In the genomic region with DNA sequence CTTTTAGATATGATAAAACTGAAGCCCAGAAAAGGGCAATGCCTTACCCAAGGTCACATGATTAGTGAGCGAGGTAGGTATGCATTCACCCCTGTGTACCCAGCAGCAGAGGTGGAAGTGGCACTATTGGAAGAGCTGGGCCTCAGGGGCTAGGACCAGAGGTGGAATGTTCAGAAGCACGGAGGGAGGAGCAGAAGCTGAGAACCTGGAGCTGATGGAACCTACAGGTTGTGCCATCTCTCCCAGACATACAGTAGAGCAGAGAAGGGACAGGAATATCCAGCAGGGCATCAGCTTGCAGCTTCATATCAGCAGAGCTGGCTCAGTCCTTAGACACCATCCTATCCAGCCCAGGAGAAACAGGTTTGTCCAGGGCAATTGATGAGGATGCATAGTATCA, we compare ENCODE assay signal across 18 cellular contexts. TPM values are rescaled to one million over a fixed set of nuclear protein-coding genes. Genes with fewer than 3 reads are reported as not detected.
DNase-seq lines count a peak whose midpoint lies in the region; ATAC-seq and TF ChIP-seq lines count a peak whose summit lies in the region.
"Had no signal": no experiment of that assay in that cellular context is flagged by ENCODE, and none has a peak within 500 bp of the region (broad histone marks: within the 10 kb centered on the region; RNA-seq: fewer than 3 reads in every experiment).

No MANE protein-coding gene starts in this region.

- dilution Hi-C loops in IMR-90 (cut with HindIII; ENCODE audit: low sequenced_read_pairs, unreplicated experiment), result no loop called here

- H2AK9ac ChIP-seq in IMR-90 (replicated peaks; ENCODE audit: low read depth, low read length, poor library complexity), result peak overlapping the region; percentile 76

- H3K4ac ChIP-seq in IMR-90 (ENCODE audit: low read depth, low read length), result peak overlapping the region; percentile 99

- no peaks in the 10 kb centered on the region for H3K9me3 ChIP-seq in CD4-positive, CD25-positive, alpha-beta regulatory T cell (ENCODE audit: control insufficient read depth in 2 of 2, low read length in 2 of 2)
- H3K9me3 ChIP-seq in IMR-90 (ENCODE audit: control insufficient read depth, insufficient read depth, low read length) (no peaks in the 10 kb centered on the region), osteoblast (ENCODE audit: low read depth, low read length) (no peaks in the 10 kb centered on the region)
- H3K9me3 ChIP-seq: body of pancreas, lower lobe of right lung, right lobe of liver, SK-N-SH had no signal

- no TSS peak for BruUV-seq in IMR-90 (replicated peaks; lab: Mats Ljungman, UMichigan)

- H3K27ac Mint-ChIP-seq in CD4-positive, CD25-positive, alpha-beta regulatory T cell, result peak overlapping the region; percentile 13 to 97 (median 84)
- H3K27ac Mint-ChIP-seq: activated CD8-positive, alpha-beta T cell treated with anti-CD3 and anti-CD28 coated beads for 36 hours had no signal

- WGBS in IMR-90 (ENCODE audit: extremely low coverage in 2 of 2, insufficient read length in 1 of 2), 2 experiments, result no CpG with 5 or more reads among the region's 2 CpGs

- no peaks in the 10 kb centered on the region for H3K27me3 Mint-ChIP-seq in CD4-positive, CD25-positive, alpha-beta regulatory T cell
- H3K27me3 Mint-ChIP-seq: activated CD8-positive, alpha-beta T cell treated with anti-CD3 and anti-CD28 coated beads for 36 hours had no signal

- POLR2A ChIA-PET in IMR-90 (lab: Charles Lee; ENCODE audit: unreplicated experiment), result interaction anchor here (1.1 kb wide), 1 partner anchor 13 kb away, joined by 4 read pairs; no protein-coding TSS in a partner anchor

- peak overlapping the region; percentile 91 to 99; a peak in 3 of 4 replicates for H4K8ac ChIP-seq in IMR-90 (ENCODE audit: low read depth in 2 of 2, low read length in 2 of 2)

- peak overlapping the region; percentile 99 for H2BK20ac ChIP-seq in IMR-90 (ENCODE audit: low read depth, low read length)

- no peaks in the 10 kb centered on the region for H3K27me3 ChIP-seq in CD4-positive, CD25-positive, alpha-beta regulatory T cell (ENCODE audit: control insufficient read depth, insufficient read depth, low read length)
- no peaks in the 10 kb centered on the region for H3K27me3 ChIP-seq in IMR-90 (ENCODE audit: control insufficient read depth, insufficient read depth, low read length)
- no peaks in the 10 kb centered on the region for H3K27me3 ChIP-seq in osteoblast (ENCODE audit: insufficient read depth, low read length)
- H3K27me3 ChIP-seq: body of pancreas, right lobe of liver had no signal

- no peak overlapping the region for H3K4me3 ChIP-seq in CD4-positive, CD25-positive, alpha-beta regulatory T cell (ENCODE audit: low read depth, low read length)
- H3K4me3 ChIP-seq in IMR-90 (ENCODE audit: insufficient read depth, low read depth, low read length), result no peak overlapping the region
- H3K4me3 ChIP-seq in osteoblast (ENCODE audit: insufficient read depth, low read length), result no peak overlapping the region
- H3K4me3 ChIP-seq: body of pancreas, lower lobe of right lung, right lobe of liver had no signal

- peak overlapping the region; percentile 88; the same call in 1 of the 2 replicates for H3K56ac ChIP-seq in IMR-90 (ENCODE audit: extremely low read depth, insufficient read depth, low read length)

- peaks cover 35% of the 10 kb centered on the region for H3K9me1 ChIP-seq in IMR-90 (ENCODE audit: insufficient read depth, low read length)

- H3K79me2 ChIP-seq in osteoblast (ENCODE audit: insufficient read depth, low read length), result no peaks in the 10 kb centered on the region

- H4K20me1 ChIP-seq in IMR-90 (ENCODE audit: insufficient read depth, low read length), result no peaks in the 10 kb centered on the region
- no peaks in the 10 kb centered on the region for H4K20me1 ChIP-seq in osteoblast (ENCODE audit: insufficient read depth, low read length)

- no peak for ATAC-seq in CD4-positive, CD25-positive, alpha-beta regulatory T cell (ENCODE audit: low read depth in 2 of 2)
- ATAC-seq in IMR-90 (ENCODE audit: low read depth) (no peak), GM19023 (IDR thresholded peaks at IDR 0.05; ENCODE audit: unreplicated experiment) (no peak)
- ATAC-seq: activated CD8-positive, alpha-beta T cell treated with anti-CD3 and anti-CD28 coated beads for 36 hours; HCT116 had no signal

- peak overlapping the region; percentile 97 for H2BK120ac ChIP-seq in IMR-90 (ENCODE audit: low read depth, low read length)

- peaks cover 44% of the 10 kb centered on the region for H3K4me1 ChIP-seq in CD4-positive, CD25-positive, alpha-beta regulatory T cell (ENCODE audit: control insufficient read depth, insufficient read depth, low read length, poor library complexity, severe bottlenecking)
- peaks cover 42% of the 10 kb centered on the region for H3K4me1 ChIP-seq in IMR-90 (ENCODE audit: control insufficient read depth, insufficient read depth, low read length)
- H3K4me1 ChIP-seq in osteoblast (ENCODE audit: insufficient read depth, low read length), result peaks cover 37% of the 10 kb centered on the region
- H3K4me1 ChIP-seq: body of pancreas had no signal

- H4K91ac ChIP-seq in IMR-90 (ENCODE audit: insufficient read depth, low read depth, low read length), result peak overlapping the region; percentile 97

- H3K79me1 ChIP-seq in IMR-90 (ENCODE audit: low read depth in 1 of 2, low read length in 2 of 2), result peaks cover 0 to 28% of the 10 kb centered on the region in 2 experiments; a peak in 2 of 4 replicates

- peak overlapping the region; percentile 96 for H3K14ac ChIP-seq in IMR-90 (replicated peaks; ENCODE audit: low read depth, low read length)

- H3K4me3 Mint-ChIP-seq in CD4-positive, CD25-positive, alpha-beta regulatory T cell, result no peak overlapping the region
- H3K4me3 Mint-ChIP-seq: activated CD8-positive, alpha-beta T cell treated with anti-CD3 and anti-CD28 coated beads for 36 hours had no signal

- H3K27ac ChIP-seq in CD4-positive, CD25-positive, alpha-beta regulatory T cell (ENCODE audit: insufficient read depth, low read length, poor library complexity, severe bottlenecking), result no peak overlapping the region
- H3K27ac ChIP-seq in IMR-90 (ENCODE audit: insufficient read depth, low read length) (peak overlapping the region; percentile 88; the same call in 1 of the 2 replicates), caudate nucleus (ENCODE audit: low read depth, low read length) (peak overlapping the region; percentile 44), osteoblast (ENCODE audit: low read depth, low read length) (peak overlapping the region; percentile 68)

- H2BK15ac ChIP-seq in IMR-90 (ENCODE audit: low read depth, low read length), result peak overlapping the region; percentile 100; the same call in 2 of the 3 replicates

- H2AFZ ChIP-seq in IMR-90 (replicated peaks; ENCODE audit: low read length, poor library complexity), result peak overlapping the region; percentile 87
- no peak overlapping the region for H2AFZ ChIP-seq in osteoblast (ENCODE audit: low read length)

- no peak overlapping the region for H3K9ac ChIP-seq in IMR-90 (ENCODE audit: low read depth, low read length)
- H3K9ac ChIP-seq: SK-N-SH had no signal

- no peaks in the 10 kb centered on the region for H3K36me3 ChIP-seq in CD4-positive, CD25-positive, alpha-beta regulatory T cell (ENCODE audit: control insufficient read depth, insufficient read depth, low read length)
- H3K36me3 ChIP-seq in IMR-90 (ENCODE audit: control insufficient read depth, insufficient read depth, low read length) (no peaks in the 10 kb centered on the region), osteoblast (ENCODE audit: insufficient read depth, low read length) (no peaks in the 10 kb centered on the region)
- H3K36me3 ChIP-seq: lower lobe of right lung, right lobe of liver had no signal

- no peaks in the 10 kb centered on the region for H3K36me3 Mint-ChIP-seq in CD4-positive, CD25-positive, alpha-beta regulatory T cell

- no peak for DNase-seq in CD4-positive, CD25-positive, alpha-beta regulatory T cell
- DNase-seq in IMR-90, result no peak
- no peak for DNase-seq in caudate nucleus (lab: John Stamatoyannopoulos, UW)
- no peak for DNase-seq in osteoblast (ENCODE audit: insufficient read length, low spot score, missing footprints)
- DNase-seq in activated gamma-delta T cell treated with Interleukin-2 at 50 U/mL for 16 hours, result no peak
- DNase-seq in HK-2 (ENCODE audit: unreplicated experiment), result no peak
- DNase-seq: body of pancreas; DMS79 treated with DMSO at 0.1 percent for 48 hours; effector memory CD4-positive, alpha-beta T cell; NCI-H1417 treated with DMSO at 0.1 percent for 48 hours; NCI-H446 treated with DMSO at 0.1 percent for 48 hours; stimulated activated CD4-positive, alpha-beta T cell treated with anti-CD3 and anti-CD28 coated beads, Interleukin-2, amount 100 ng/mL, for 48 hours had no signal

- peak overlapping the region; percentile 88 for H4K5ac ChIP-seq in IMR-90 (ENCODE audit: low read depth, low read length)

- peak overlapping the region; percentile 96 for H2BK5ac ChIP-seq in IMR-90 (ENCODE audit: low read depth, low read length, poor library complexity, severe bottlenecking)

- H2AK5ac ChIP-seq in IMR-90 (ENCODE audit: low read depth, low read length), result peak overlapping the region; percentile 100

- H3K4me1 Mint-ChIP-seq in CD4-positive, CD25-positive, alpha-beta regulatory T cell, result peaks cover 16 to 64% (median 29%) of the 10 kb centered on the region in 4 donors

- no peak for TF ChIP-seq CTCF in IMR-90 (conservative IDR thresholded peaks at IDR 0.05; ENCODE audit: low read depth, low read length)
- TF ChIP-seq CTCF in osteoblast (IDR thresholded peaks at IDR 0.05; ENCODE audit: extremely low read depth, low read depth, low read length), result no peak

- CTCF ChIA-PET in IMR-90 (lab: Yijun Ruan, JAX), result interaction anchor here (3.9 kb wide), 1 partner anchor 14 kb away, joined by 16 read pairs; a partner anchor contains a TSS

- no peak for TF ChIP-seq POLR2A in IMR-90 (IDR thresholded peaks at IDR 0.05; ENCODE audit: low read depth, low read length)

- H3K23ac ChIP-seq in IMR-90 (ENCODE audit: low read depth, low read length), result peak overlapping the region; percentile 95

- H3K9me3 Mint-ChIP-seq in CD4-positive, CD25-positive, alpha-beta regulatory T cell, result peaks cover 0 to 2% (median 0%) of the 10 kb centered on the region in 7 donors
- H3K9me3 Mint-ChIP-seq: activated CD8-positive, alpha-beta T cell treated with anti-CD3 and anti-CD28 coated beads for 36 hours had no signal

- H3K18ac ChIP-seq in IMR-90 (ENCODE audit: low read depth, low read length), result peak overlapping the region; percentile 93

- intact Hi-C loops in IMR-90 (cut with micrococcal nuclease), result no loop called here

- in situ Hi-C loops in IMR-90 (cut with MboI; ENCODE audit: low sequenced_read_pairs), result no loop called here

- H3K4me2 ChIP-seq in IMR-90 (ENCODE audit: low read depth, low read length) (no peak overlapping the region), osteoblast (ENCODE audit: insufficient read depth, low read length) (peak overlapping the region; percentile 18)
- H3K4me2 ChIP-seq: SK-N-SH had no signal

- TF ChIP-seq RAD21 in IMR-90 (IDR thresholded peaks at IDR 0.05; ENCODE audit: low read length), result no peak

RNA-seq across cellular contexts. Expression of a gene that starts 14.6 kb away (rescaled TPM):
- 56.6 TPM for total RNA-seq in CD4-positive, CD25-positive, alpha-beta regulatory T cell
- polyA plus RNA-seq in CD4-positive, CD25-positive, alpha-beta regulatory T cell, result 10 to 100 TPM; 13.5 to 22.8 (median 19.5) TPM
- 5.9 and 8.9 TPM in 2 replicates for total RNA-seq in IMR-90 (2012; rRNA removed)
- 16.6 and 18.7 TPM in 2 replicates for polyA plus RNA-seq in IMR-90 (2012; rRNA removed)
- polyA plus RNA-seq in IMR-90 (2012; cell fraction: cytosol; rRNA removed), result 6.0 and 7.2 TPM in 2 replicates
- 11.2 and 40.5 TPM in 2 replicates for polyA plus RNA-seq in IMR-90 (2012; cell fraction: nucleus; rRNA removed; ENCODE audit: low replicate concordance)
- 34.0 and 38.0 TPM in 2 replicates for total RNA-seq in osteoblast
